19 cellular contexts compared by ENCODE assay signal in the genomic region with DNA sequence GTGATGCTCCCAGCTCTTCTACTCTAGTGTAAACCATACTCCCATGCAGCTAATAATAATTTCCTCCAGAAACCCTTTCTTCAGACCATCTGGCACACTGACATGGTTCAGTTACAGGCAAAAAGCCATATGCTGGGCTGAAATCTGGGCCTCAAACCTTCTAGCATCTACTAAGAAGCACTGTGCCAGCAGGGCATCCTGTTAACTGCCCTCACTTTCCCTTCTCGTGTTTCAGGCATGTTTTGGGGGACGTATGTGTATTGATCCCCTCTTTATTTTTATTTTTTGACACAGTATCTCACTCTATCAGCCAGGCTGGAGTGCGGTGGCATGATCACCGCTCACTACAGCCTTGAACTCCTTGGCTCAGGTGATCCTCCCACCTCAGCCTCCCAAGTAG. TPM values are rescaled to one million over a fixed set of nuclear protein-coding genes. Genes with fewer than 3 reads are reported as not detected.
DNase-seq lines count a peak whose midpoint lies in the region; ATAC-seq and TF ChIP-seq lines count a peak whose summit lies in the region.
"Had no signal": no experiment of that assay in that cellular context is flagged by ENCODE, and none has a peak within 500 bp of the region (broad histone marks: within the 10 kb centered on the region; RNA-seq: fewer than 3 reads in every experiment).

No MANE protein-coding gene starts in this region.

- peak overlapping the region in 1 of 2 donors; percentile 7 for H3K27ac ChIP-seq in left lung
- H3K27ac ChIP-seq: BLaER1 had no signal

- peaks cover 22% of the 10 kb centered on the region for H3K79me2 ChIP-seq in Loucy (ENCODE audit: insufficient read depth, low read length)

- peak overlapping the region; percentile 39 for H3K27ac Mint-ChIP-seq in T-helper 2 cell treated with Interferon-gamma antibody and Interleukin-4, amounts not matched to agents 5 μg/mL and 100 μg/mL, for 36 hours
- H3K27ac Mint-ChIP-seq in activated T-helper 1 cell treated with anti-CD3 and anti-CD28 coated beads, Interleukin-12 subunit alpha, Interleukin-12 subunit beta, Interleukin-2, Interleukin-4 antibody, amounts not matched to agents 30 ng/mL and 10 ng/mL and 1 ng/mL, durations not matched to agents 14 hours and 24 hours and 36 hours, result peak overlapping the region; percentile 49
- peak overlapping the region; percentile 83 for H3K27ac Mint-ChIP-seq in glutamatergic neuron (ENCODE audit: unreplicated experiment)
- H3K27ac Mint-ChIP-seq: dendritic cell treated with granulocyte-macrophage colony-stimulating factor and Interleukin-4, amounts not matched to agents 40 ng/mL and 50 ng/mL, for 4 days had no signal

- peaks cover 35% of the 10 kb centered on the region; the same call in 1 of the 2 replicates for H3K36me3 ChIP-seq in Loucy (ENCODE audit: insufficient read depth, low read length)
- peaks cover 0 to 100% of the 10 kb centered on the region in 2 donors for H3K36me3 ChIP-seq in left lung

- H3K9ac ChIP-seq in Loucy (ENCODE audit: low read depth, low read length, poor library complexity, severe bottlenecking), result peak overlapping the region; percentile 95
- H3K9ac ChIP-seq: BLaER1 had no signal

- no peak overlapping the region for H3K4me2 ChIP-seq in Loucy (ENCODE audit: low read depth, low read length, poor library complexity, severe bottlenecking)

- no peaks in the 10 kb centered on the region for H3K9me3 Mint-ChIP-seq in T-helper 2 cell treated with Interferon-gamma antibody and Interleukin-4, amounts not matched to agents 5 μg/mL and 100 μg/mL, for 36 hours
- no peaks in the 10 kb centered on the region for H3K9me3 Mint-ChIP-seq in activated T-helper 1 cell treated with anti-CD3 and anti-CD28 coated beads, Interleukin-12 subunit alpha, Interleukin-12 subunit beta, Interleukin-2, Interleukin-4 antibody, amounts not matched to agents 30 ng/mL and 10 ng/mL and 1 ng/mL, durations not matched to agents 14 hours and 24 hours and 36 hours
- no peaks in the 10 kb centered on the region for H3K9me3 Mint-ChIP-seq in glutamatergic neuron (ENCODE audit: unreplicated experiment)
- H3K9me3 Mint-ChIP-seq: dendritic cell treated with granulocyte-macrophage colony-stimulating factor and Interleukin-4, amounts not matched to agents 40 ng/mL and 50 ng/mL, for 4 days had no signal

- DNase-seq in T-helper 2 cell treated with Interferon-gamma antibody and Interleukin-4, amounts not matched to agents 5 μg/mL and 100 μg/mL, for 36 hours (ENCODE audit: low spot score), result no peak
- DNase-seq in T-helper 2 cell, result no peak
- no peak for DNase-seq in activated T-helper 1 cell treated with anti-CD3 and anti-CD28 coated beads, Interleukin-12 subunit alpha, Interleukin-12 subunit beta, Interleukin-2, Interleukin-4 antibody, amounts not matched to agents 30 ng/mL and 10 ng/mL and 1 ng/mL, durations not matched to agents 14 hours and 24 hours and 36 hours (ENCODE audit: low spot score)
- no peak for DNase-seq in glutamatergic neuron
- DNase-seq in superior temporal gyrus (ENCODE audit: extremely low spot score), result no peak
- no peak for DNase-seq in left lung
- no peak for DNase-seq in posterior vena cava (ENCODE audit: low spot score)
- DNase-seq: 8988T; kidney; midbrain; MV-4-11; NCI-H2081; right cardiac atrium; stimulated activated CD4-positive, alpha-beta T cell treated with anti-CD3 and anti-CD28 coated beads, Interleukin-2, amount 100 ng/mL, for 48 hours; stimulated activated CD8-positive, alpha-beta memory T cell treated with anti-CD3 and anti-CD28 coated beads, Interleukin-4, amount 100 ng/mL, for 48 hours had no signal

- H3K4me1 ChIP-seq in Loucy (ENCODE audit: insufficient read depth, low read length, poor library complexity, severe bottlenecking) (peaks cover 66% of the 10 kb centered on the region), left lung (peaks cover 0 to 44% of the 10 kb centered on the region in 2 donors)

- peaks cover 27% of the 10 kb centered on the region; the same call in 1 of the 2 replicates for H3F3A ChIP-seq in Loucy (ENCODE audit: low read depth)

- H3K4me1 Mint-ChIP-seq in T-helper 2 cell treated with Interferon-gamma antibody and Interleukin-4, amounts not matched to agents 5 μg/mL and 100 μg/mL, for 36 hours (ENCODE audit: low read depth), result peaks cover 34% of the 10 kb centered on the region
- H3K4me1 Mint-ChIP-seq in activated T-helper 1 cell treated with anti-CD3 and anti-CD28 coated beads, Interleukin-12 subunit alpha, Interleukin-12 subunit beta, Interleukin-2, Interleukin-4 antibody, amounts not matched to agents 30 ng/mL and 10 ng/mL and 1 ng/mL, durations not matched to agents 14 hours and 24 hours and 36 hours (ENCODE audit: low read depth), result peaks cover 65% of the 10 kb centered on the region
- H3K4me1 Mint-ChIP-seq in glutamatergic neuron (ENCODE audit: low read depth, unreplicated experiment), result peaks cover 23% of the 10 kb centered on the region

- no peaks in the 10 kb centered on the region for H3K9me3 ChIP-seq in Loucy (ENCODE audit: insufficient read depth, low read depth, low read length)
- H3K9me3 ChIP-seq in left lung, result no peaks in the 10 kb centered on the region
- H3K9me3 ChIP-seq: BLaER1, tibial nerve had no signal

- no peaks in the 10 kb centered on the region for H4K20me1 ChIP-seq in Loucy (ENCODE audit: insufficient read depth, low read length, poor library complexity, severe bottlenecking)
- H4K20me1 ChIP-seq: BLaER1 had no signal

- peaks cover 58% of the 10 kb centered on the region for H3K36me3 Mint-ChIP-seq in T-helper 2 cell treated with Interferon-gamma antibody and Interleukin-4, amounts not matched to agents 5 μg/mL and 100 μg/mL, for 36 hours (ENCODE audit: low read depth)
- peaks cover 63% of the 10 kb centered on the region for H3K36me3 Mint-ChIP-seq in activated T-helper 1 cell treated with anti-CD3 and anti-CD28 coated beads, Interleukin-12 subunit alpha, Interleukin-12 subunit beta, Interleukin-2, Interleukin-4 antibody, amounts not matched to agents 30 ng/mL and 10 ng/mL and 1 ng/mL, durations not matched to agents 14 hours and 24 hours and 36 hours (ENCODE audit: low read depth)
- H3K36me3 Mint-ChIP-seq in glutamatergic neuron (ENCODE audit: unreplicated experiment), result peaks cover 6% of the 10 kb centered on the region

- H2AFZ ChIP-seq in Loucy (ENCODE audit: low read length), result no peak overlapping the region

- H3K27me3 Mint-ChIP-seq in T-helper 2 cell treated with Interferon-gamma antibody and Interleukin-4, amounts not matched to agents 5 μg/mL and 100 μg/mL, for 36 hours (ENCODE audit: low read depth), result no peaks in the 10 kb centered on the region
- H3K27me3 Mint-ChIP-seq in activated T-helper 1 cell treated with anti-CD3 and anti-CD28 coated beads, Interleukin-12 subunit alpha, Interleukin-12 subunit beta, Interleukin-2, Interleukin-4 antibody, amounts not matched to agents 30 ng/mL and 10 ng/mL and 1 ng/mL, durations not matched to agents 14 hours and 24 hours and 36 hours (ENCODE audit: insufficient read depth), result no peaks in the 10 kb centered on the region
- H3K27me3 Mint-ChIP-seq in glutamatergic neuron (ENCODE audit: unreplicated experiment), result peaks cover 4% of the 10 kb centered on the region
- H3K27me3 Mint-ChIP-seq: dendritic cell treated with granulocyte-macrophage colony-stimulating factor and Interleukin-4, amounts not matched to agents 40 ng/mL and 50 ng/mL, for 4 days had no signal

- H3K4me3 ChIP-seq in Loucy (ENCODE audit: low read length, poor library complexity, severe bottlenecking) (no peak overlapping the region), left lung (no peak overlapping the region)
- H3K4me3 ChIP-seq: BLaER1, tibial nerve had no signal

- TF ChIP-seq CTCF in Loucy (conservative IDR thresholded peaks at IDR 0.05; ENCODE audit: low read length), result no peak
- no peak for TF ChIP-seq CTCF in glutamatergic neuron (IDR thresholded peaks at IDR 0.05; ENCODE audit: partially characterized antibody, unreplicated experiment)
- no peak for TF ChIP-seq CTCF in left lung (IDR thresholded peaks at IDR 0.05)

- no peak for ATAC-seq in left lung
- ATAC-seq: right cardiac atrium had no signal

- no peak overlapping the region for H3K4me3 Mint-ChIP-seq in T-helper 2 cell treated with Interferon-gamma antibody and Interleukin-4, amounts not matched to agents 5 μg/mL and 100 μg/mL, for 36 hours
- no peak overlapping the region for H3K4me3 Mint-ChIP-seq in activated T-helper 1 cell treated with anti-CD3 and anti-CD28 coated beads, Interleukin-12 subunit alpha, Interleukin-12 subunit beta, Interleukin-2, Interleukin-4 antibody, amounts not matched to agents 30 ng/mL and 10 ng/mL and 1 ng/mL, durations not matched to agents 14 hours and 24 hours and 36 hours
- H3K4me3 Mint-ChIP-seq in glutamatergic neuron (ENCODE audit: unreplicated experiment), result peak overlapping the region; percentile 26
- H3K4me3 Mint-ChIP-seq: dendritic cell treated with granulocyte-macrophage colony-stimulating factor and Interleukin-4, amounts not matched to agents 40 ng/mL and 50 ng/mL, for 4 days had no signal

- intact Hi-C loops in activated T-helper 1 cell treated with anti-CD3 and anti-CD28 coated beads, Interleukin-12 subunit alpha, Interleukin-12 subunit beta, Interleukin-2, Interleukin-4 antibody, amounts not matched to agents 30 ng/mL and 10 ng/mL and 1 ng/mL, durations not matched to agents 14 hours and 24 hours and 36 hours (cut with micrococcal nuclease), result no loop called here
- intact Hi-C loops in left lung (cut with DNase I) (loop anchor here (5.0 to 10.0 kb wide), 3 partner anchors 83 to 206 kb away; no protein-coding TSS in a partner anchor), posterior vena cava (cut with DNase I) (loop anchor here (5.0 to 10.0 kb wide), 3 partner anchors 83 to 206 kb away; no protein-coding TSS in a partner anchor)

- no peaks in the 10 kb centered on the region for H3K9me2 ChIP-seq in Loucy (replicated peaks; ENCODE audit: low read depth, low read length)

- no peaks in the 10 kb centered on the region for H3K27me3 ChIP-seq in Loucy (ENCODE audit: insufficient read depth, low read length, poor library complexity, severe bottlenecking)
- no peaks in the 10 kb centered on the region for H3K27me3 ChIP-seq in left lung
- H3K27me3 ChIP-seq: BLaER1, tibial nerve had no signal

RNA-seq across cellular contexts. Expression of gene STAT5A, which starts 33.3 kb away (rescaled TPM):
- 375 and 381 TPM in 2 replicates for total RNA-seq in activated T-helper 1 cell treated with anti-CD3 and anti-CD28 coated beads, Interleukin-12 subunit alpha, Interleukin-12 subunit beta, Interleukin-2, Interleukin-4 antibody, amounts not matched to agents 30 ng/mL and 10 ng/mL and 1 ng/mL, durations not matched to agents 14 hours and 24 hours and 36 hours
- total RNA-seq in glutamatergic neuron (ENCODE audit: unreplicated experiment) (3.4 TPM), left lung (10 to 100 TPM; 29.3 to 47.4 TPM), posterior vena cava (10 to 100 TPM; 30.7 to 37.6 TPM)

RNA-seq across cellular contexts. Expression of gene STAT5B, which starts 45.4 kb away (rescaled TPM):
- total RNA-seq in activated T-helper 1 cell treated with anti-CD3 and anti-CD28 coated beads, Interleukin-12 subunit alpha, Interleukin-12 subunit beta, Interleukin-2, Interleukin-4 antibody, amounts not matched to agents 30 ng/mL and 10 ng/mL and 1 ng/mL, durations not matched to agents 14 hours and 24 hours and 36 hours, result 191 and 199 TPM in 2 replicates
- total RNA-seq in glutamatergic neuron (ENCODE audit: unreplicated experiment) (31.9 TPM), left lung (10 to 100 TPM; 41.5 to 70.9 TPM), posterior vena cava (10 to 100 TPM; 88.6 to 96.3 TPM)
